Comparison of ENCODE assay signal across 14 cellular contexts in genomic region chr10:46262906-46263560, GRCh38. TPM values are rescaled to one million over a fixed set of nuclear protein-coding genes. Genes with fewer than 3 reads are reported as not detected.
"Had no signal": no experiment of that assay in that cellular context is flagged by ENCODE, and none has a peak within 500 bp of the region (broad histone marks: within the 10 kb centered on the region; RNA-seq: fewer than 3 reads in every experiment).

No MANE protein-coding gene starts in this region.

RNA-seq across cellular contexts. Expression of gene ANTXRL, which starts 23.8 kb away (rescaled TPM):
- total RNA-seq: hepatocyte, kidney epithelial cell, left ventricle myocardium inferior, lung microvascular endothelial cell, mesenteric fat pad, mucosa of descending colon, myocyte, natural killer cell, omental fat pad, pancreas, sigmoid colon, thyroid gland, transverse colon, upper lobe of right lung had no signal
- polyA plus RNA-seq: hepatocyte, sigmoid colon had no signal
